In the genomic region with DNA sequence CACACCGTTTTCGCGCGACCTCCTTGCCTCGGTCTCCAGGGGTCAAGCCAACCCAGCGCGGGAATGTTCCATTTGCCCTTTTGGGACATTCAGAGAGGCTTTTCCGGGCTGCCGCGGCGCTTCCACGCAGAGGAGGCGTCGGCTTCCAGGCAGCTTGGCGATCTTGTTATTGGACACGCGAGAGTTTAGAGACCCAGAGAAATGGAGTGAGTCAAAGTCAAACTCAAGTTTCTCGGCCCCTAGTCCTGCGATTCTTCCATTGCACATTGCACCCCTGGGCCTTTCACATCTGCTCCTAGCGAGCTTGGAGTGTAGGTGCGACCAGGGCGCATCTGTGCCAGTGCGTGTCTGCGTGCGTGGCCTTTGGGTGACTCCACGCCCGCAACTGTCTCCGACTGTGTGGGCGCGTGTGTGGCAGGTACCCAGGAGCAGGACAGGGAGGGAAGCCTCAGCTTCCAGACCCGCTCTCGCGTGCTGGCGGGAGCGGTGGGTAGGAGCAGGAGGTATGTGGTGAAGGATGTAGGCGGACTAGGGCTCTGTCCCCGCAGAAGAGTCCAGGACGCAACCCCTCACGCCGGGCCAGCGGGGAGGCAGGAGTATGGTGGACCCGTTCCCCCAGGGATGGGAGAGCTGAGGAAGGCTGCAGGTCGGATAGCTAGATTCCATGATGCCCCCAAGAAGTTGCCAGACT, we compare ENCODE assay signal across 9 cellular contexts. TPM values are rescaled to one million over a fixed set of nuclear protein-coding genes. Genes with fewer than 3 reads are reported as not detected.
DNase-seq lines count a peak whose midpoint lies in the region; ATAC-seq and TF ChIP-seq lines count a peak whose summit lies in the region.
"Had no signal": no experiment of that assay in that cellular context is flagged by ENCODE, and none has a peak within 500 bp of the region (broad histone marks: within the 10 kb centered on the region; RNA-seq: fewer than 3 reads in every experiment).

No MANE protein-coding gene starts in this region.

- H3K18ac ChIP-seq in trophoblast cell (ENCODE audit: low read length), result no peak overlapping the region

- peaks cover 64 to 65% of the 10 kb centered on the region in 2 donors for H3K27me3 ChIP-seq in duodenal mucosa (ENCODE audit: control insufficient read depth in 1 of 2, insufficient read depth in 2 of 2, low read length in 2 of 2)
- H3K27me3 ChIP-seq in trophoblast cell (ENCODE audit: insufficient read depth, low read length), result peaks cover 55% of the 10 kb centered on the region

- H3K14ac ChIP-seq in trophoblast cell (ENCODE audit: low read length), result no peak overlapping the region

- H3K27ac ChIP-seq in duodenal mucosa (ENCODE audit: low read depth, low read length) (no peak overlapping the region), trophoblast cell (ENCODE audit: low read depth, low read length) (no peak overlapping the region)

- no peak overlapping the region for H3K23ac ChIP-seq in trophoblast cell (ENCODE audit: low read length)

- DNase-seq in LNCaP clone FGC (ENCODE audit: low read depth) (no peak), trophoblast cell (no peak), ecto neural progenitor cell (ENCODE audit: low spot score) (no peak), DMS 273 treated with DMSO at 0.1 percent for 48 hours (lab: John Stamatoyannopoulos, UW) (no peak), NCI-H2029 treated with DMSO at 0.1 percent for 48 hours (lab: John Stamatoyannopoulos, UW) (no peak)
- DNase-seq: NCI-H1417 treated with DMSO at 0.1 percent for 48 hours had no signal

- H3K9me3 ChIP-seq in duodenal mucosa (ENCODE audit: control insufficient read depth in 1 of 2, low read length in 2 of 2) (no peaks in the 10 kb centered on the region), trophoblast cell (ENCODE audit: insufficient read depth, low read depth, low read length) (peaks cover 10% of the 10 kb centered on the region)

- no peak overlapping the region for H2BK12ac ChIP-seq in trophoblast cell (ENCODE audit: low read length)

- no peaks in the 10 kb centered on the region for H3K79me2 ChIP-seq in trophoblast cell (ENCODE audit: control insufficient read depth, insufficient read depth, low read length, poor library complexity)

- H4K91ac ChIP-seq in trophoblast cell (ENCODE audit: low read depth, low read length), result no peak overlapping the region

- no peak overlapping the region for H2BK5ac ChIP-seq in trophoblast cell (ENCODE audit: low read depth, low read length, poor library complexity)

- peak; percentile 5 for ATAC-seq in GM18498 (IDR thresholded peaks at IDR 0.05; ENCODE audit: unreplicated experiment)
- no peak for ATAC-seq in GM21786 (IDR thresholded peaks at IDR 0.05; ENCODE audit: unreplicated experiment)

- no peaks in the 10 kb centered on the region for H3K79me1 ChIP-seq in trophoblast cell (ENCODE audit: low read length)

- no peak overlapping the region for H4K8ac ChIP-seq in trophoblast cell (ENCODE audit: low read depth, low read length)

- H2AK5ac ChIP-seq in trophoblast cell (ENCODE audit: low read length), result no peak overlapping the region

- no peak overlapping the region for H2AFZ ChIP-seq in trophoblast cell (ENCODE audit: insufficient read depth, low read length, poor library complexity)

- H3K4ac ChIP-seq in trophoblast cell (ENCODE audit: low read depth, low read length), result no peak overlapping the region

- WGBS in trophoblast cell (ENCODE audit: extremely low coverage, insufficient coverage, insufficient read length), result no CpG with 5 or more reads among the region's 43 CpGs

- no peaks in the 10 kb centered on the region for H3K36me3 ChIP-seq in duodenal mucosa (ENCODE audit: control insufficient read depth in 1 of 2, insufficient read depth in 2 of 2, low read length in 2 of 2)
- H3K36me3 ChIP-seq in trophoblast cell (ENCODE audit: control insufficient read depth in 1 of 2, insufficient read depth in 2 of 2, low read length in 2 of 2), result no peaks in the 10 kb centered on the region

- H3K4me3 ChIP-seq in LNCaP clone FGC (ENCODE audit: low read depth, low read length) (peak overlapping the region; percentile 25; the same call in 1 of the 2 replicates), duodenal mucosa (ENCODE audit: low read depth in 1 of 2, low read length in 2 of 2) (peak overlapping the region; percentile 45 to 50), trophoblast cell (ENCODE audit: low read depth, low read length) (peak overlapping the region; percentile 26)

- H4K12ac ChIP-seq in trophoblast cell (ENCODE audit: low read depth, low read length), result no peak overlapping the region

- H3K4me2 ChIP-seq in trophoblast cell (ENCODE audit: low read length), result peak overlapping the region; percentile 60

- H3K9ac ChIP-seq in duodenal mucosa (ENCODE audit: low read depth in 1 of 2, low read length in 2 of 2), result no peak overlapping the region
- H3K9ac ChIP-seq in trophoblast cell (ENCODE audit: low read length), result no peak overlapping the region

- no peak overlapping the region for H2BK120ac ChIP-seq in trophoblast cell (ENCODE audit: insufficient read depth, low read length, poor library complexity)

- TF ChIP-seq CTCF in LNCaP clone FGC (IDR thresholded peaks at IDR 0.05; ENCODE audit: control insufficient read depth, extremely low read depth, insufficient read depth), result no peak

- H3K4me1 ChIP-seq in duodenal mucosa (ENCODE audit: control insufficient read depth in 1 of 2, insufficient read depth in 2 of 2, low read length in 2 of 2) (peaks cover 18 to 22% of the 10 kb centered on the region in 2 donors), trophoblast cell (ENCODE audit: control insufficient read depth in 1 of 2, insufficient read depth in 2 of 2, low read length in 2 of 2) (peaks cover 8 to 9% of the 10 kb centered on the region in 2 experiments)

RNA-seq across cellular contexts. Expression of gene SIX3, which starts 13.5 kb away (rescaled TPM):
- not detected in 2 replicates for polyA plus RNA-seq in trophoblast cell (2013)

RNA-seq across cellular contexts. Expression of gene SIX2, which starts 54.2 kb away (rescaled TPM):
- 0.18 and 0.21 TPM in 2 replicates for polyA plus RNA-seq in trophoblast cell (2013)
